Comparison of ENCODE assay signal across 17 cellular contexts in the genomic region with DNA sequence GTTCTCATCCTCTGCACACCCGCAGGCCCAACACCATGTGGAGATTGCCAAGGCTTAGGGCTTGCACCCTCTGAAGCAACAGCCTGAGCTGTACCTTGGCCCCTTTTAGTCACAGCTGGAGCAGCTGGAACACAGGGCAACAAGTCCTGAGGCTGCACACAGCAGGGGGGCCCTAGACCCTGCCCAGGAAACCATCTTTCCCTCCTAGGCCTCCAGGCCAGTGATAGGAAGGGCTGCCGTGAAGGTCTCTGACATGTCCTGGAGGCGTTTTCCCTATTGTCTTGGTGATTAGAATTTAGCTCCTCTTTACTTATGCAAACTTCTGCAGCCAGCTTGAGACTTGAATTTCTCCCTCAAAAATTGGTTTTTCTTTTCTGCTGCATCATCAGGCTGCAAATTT.
A peak's percentile ranks its signal among the peaks of the same experiment; 100 is the strongest.
DNase-seq lines count a peak whose midpoint lies in the region; TF ChIP-seq lines count a peak whose summit lies in the region.
"Had no signal": no experiment of that assay in that cellular context is flagged by ENCODE, and none has a peak within 500 bp of the region (broad histone marks: within the 10 kb centered on the region; RNA-seq: fewer than 3 reads in every experiment).

No MANE protein-coding gene starts in this region.

- no peaks in the 10 kb centered on the region for H3K27me3 Mint-ChIP-seq in endodermal cell (ENCODE audit: insufficient read depth)
- H3K27me3 Mint-ChIP-seq in progenitor cell of endocrine pancreas: no peaks in the 10 kb centered on the region
- H3K27me3 Mint-ChIP-seq: CD4-positive, alpha-beta T cell had no signal

- H3K79me1 ChIP-seq in mesendoderm (ENCODE audit: low read length): no peaks in the 10 kb centered on the region

- H3K36me3 Mint-ChIP-seq in endodermal cell (ENCODE audit: low read depth) (no peaks in the 10 kb centered on the region), progenitor cell of endocrine pancreas (ENCODE audit: insufficient read depth) (no peaks in the 10 kb centered on the region)

- no peaks in the 10 kb centered on the region for H3K79me2 ChIP-seq in mesendoderm (ENCODE audit: control insufficient read depth, insufficient read depth, low read length)

- no peaks in the 10 kb centered on the region for H3K4me1 ChIP-seq in HUES64 (ENCODE audit: insufficient read depth, low read length)
- no peaks in the 10 kb centered on the region for H3K4me1 ChIP-seq in endodermal cell (ENCODE audit: control insufficient read depth, insufficient read depth, low read length)
- H3K4me1 ChIP-seq in mesendoderm (ENCODE audit: control insufficient read depth, low read depth, low read length): no peaks in the 10 kb centered on the region
- H3K4me1 ChIP-seq: A549, Caco-2, HAP-1 had no signal

- TF ChIP-seq CTCF in endodermal cell (conservative IDR thresholded peaks at IDR 0.05) (no peak), progenitor cell of endocrine pancreas (IDR thresholded peaks at IDR 0.05; ENCODE audit: unreplicated experiment) (no peak), GM13977 (IDR thresholded peaks at IDR 0.05; ENCODE audit: extremely low read depth, insufficient read depth, missing control alignments) (no peak)

- in situ Hi-C loops in GM13977 (cut with MboI; ENCODE audit: low pct_unique_long_range_greater_than_20kb, low sequenced_read_pairs, unreplicated experiment): no loop called here

- H2BK15ac ChIP-seq in mesendoderm (replicated peaks; ENCODE audit: low read depth): no peak overlapping the region

- H3K4me3 ChIP-seq in HUES64 (ENCODE audit: low read length) (no peak overlapping the region), endodermal cell (ENCODE audit: low read length) (no peak overlapping the region), mesendoderm (ENCODE audit: low read length) (no peak overlapping the region)
- H3K4me3 ChIP-seq: A549, HAP-1, K562 had no signal

- no peaks in the 10 kb centered on the region for H3K4me1 Mint-ChIP-seq in endodermal cell
- H3K4me1 Mint-ChIP-seq in progenitor cell of endocrine pancreas (ENCODE audit: low read depth): no peaks in the 10 kb centered on the region

- DNase-seq in ELF-1 (ENCODE audit: low read depth, low spot score): peak; percentile 79
- DNase-seq in endodermal cell: peak; percentile 67
- DNase-seq in mesendoderm: peak; percentile 52
- DNase-seq in progenitor cell of endocrine pancreas (ENCODE audit: low spot score, unreplicated experiment): no peak
- no peak for DNase-seq in GM13977 (ENCODE audit: low spot score)
- DNase-seq in NCI-H2107 (lab: John Stamatoyannopoulos, UW): no peak
- DNase-seq: AML-193; Caco-2; CD4-positive, alpha-beta T cell; GDM1; IMR-90 had no signal

- peaks cover 59% of the 10 kb centered on the region for H3K9me3 Mint-ChIP-seq in endodermal cell
- H3K9me3 Mint-ChIP-seq in progenitor cell of endocrine pancreas (ENCODE audit: low read depth): peaks cover 24% of the 10 kb centered on the region

- no peak overlapping the region for H2BK120ac ChIP-seq in mesendoderm (ENCODE audit: low read depth, low read length)

- H3K56ac ChIP-seq in mesendoderm (ENCODE audit: low read length): no peak overlapping the region

- no peak overlapping the region for H4K5ac ChIP-seq in mesendoderm (ENCODE audit: low read length)

- H4K8ac ChIP-seq in mesendoderm (ENCODE audit: low read depth, low read length): no peak overlapping the region

- peak overlapping the region; percentile 58; the same call in 1 of the 2 replicates for H3K27ac ChIP-seq in HUES64 (ENCODE audit: low read depth, low read length)
- H3K27ac ChIP-seq in endodermal cell (ENCODE audit: low read depth, low read length): no peak overlapping the region
- no peak overlapping the region for H3K27ac ChIP-seq in mesendoderm (ENCODE audit: low read depth, low read length)
- H3K27ac ChIP-seq: 22Rv1, A549, C4-2B had no signal

- H3K4me3 Mint-ChIP-seq in endodermal cell (no peak overlapping the region), progenitor cell of endocrine pancreas (ENCODE audit: low read depth) (no peak overlapping the region)
- H3K4me3 Mint-ChIP-seq: CD4-positive, alpha-beta T cell had no signal

- no peak overlapping the region for H3K9ac ChIP-seq in HUES64 (ENCODE audit: low read depth, low read length)
- no peak overlapping the region for H3K9ac ChIP-seq in endodermal cell (ENCODE audit: extremely low read depth, low read length, poor library complexity, severe bottlenecking)
- H3K9ac ChIP-seq in mesendoderm (ENCODE audit: low read length): no peak overlapping the region

- no peak overlapping the region for H3K4me2 ChIP-seq in mesendoderm (ENCODE audit: low read length)
- H3K4me2 ChIP-seq: A549 had no signal

- H3K27ac Mint-ChIP-seq in endodermal cell: no peak overlapping the region
- H3K27ac Mint-ChIP-seq in progenitor cell of endocrine pancreas: no peak overlapping the region
- H3K27ac Mint-ChIP-seq: CD4-positive, alpha-beta T cell had no signal

- H3K9me3 ChIP-seq in HUES64 (ENCODE audit: insufficient read depth, low read depth, low read length) (peaks cover 40% of the 10 kb centered on the region), endodermal cell (ENCODE audit: control insufficient read depth, low read length) (peaks cover 31% of the 10 kb centered on the region)
- H3K9me3 ChIP-seq: A549, Caco-2, HAP-1 had no signal

- H3K27me3 ChIP-seq in HUES64 (ENCODE audit: insufficient read depth, low read length) (no peaks in the 10 kb centered on the region), endodermal cell (ENCODE audit: control insufficient read depth, insufficient read depth, low read length, poor library complexity, severe bottlenecking) (no peaks in the 10 kb centered on the region), mesendoderm (ENCODE audit: insufficient read depth, low read length, poor library complexity) (no peaks in the 10 kb centered on the region)

- H2BK5ac ChIP-seq in mesendoderm (ENCODE audit: low read length): no peak overlapping the region

- H3K4ac ChIP-seq in mesendoderm (ENCODE audit: low read depth, low read length): no peak overlapping the region

- 68% methylated on average over 3 of the region's 3 CpGs for WGBS in HUES64
- WGBS in endodermal cell (ENCODE audit: insufficient coverage in 1 of 2, insufficient read length in 1 of 2), 2 experiments: 76 to 86% methylated on average over 3 of the region's 3 CpGs
- no CpG with 5 or more reads among the region's 3 CpGs for WGBS in mesendoderm (ENCODE audit: extremely low coverage, insufficient coverage, low lambda C conversion rate)

- no peak overlapping the region for H2AK5ac ChIP-seq in mesendoderm (ENCODE audit: low read length)

- H3K18ac ChIP-seq in mesendoderm (ENCODE audit: low read length): no peak overlapping the region

- H3K36me3 ChIP-seq in HUES64 (ENCODE audit: insufficient read depth, low read length) (no peaks in the 10 kb centered on the region), endodermal cell (ENCODE audit: control insufficient read depth, insufficient read depth, low read length) (no peaks in the 10 kb centered on the region), mesendoderm (ENCODE audit: control insufficient read depth, insufficient read depth, low read length) (no peaks in the 10 kb centered on the region)
- H3K36me3 ChIP-seq: HAP-1 had no signal

- no peak overlapping the region for H3K23ac ChIP-seq in mesendoderm (ENCODE audit: low read length)

Comparison
In these comparisons a context has a peak if more than half of its experiments do, and no peak if none do; other contexts are left out.
1. DNase-seq: peak in ELF-1 (single experiment), endodermal cell (single experiment) and mesendoderm (single experiment); none in progenitor cell of endocrine pancreas (single experiment), GM13977 (single experiment) and NCI-H2107 (single experiment).